In genomic region chr1:10866314-10867091, GRCh38 we compare ENCODE assay signal across 8 cellular contexts.
DNase-seq lines count a peak whose midpoint lies in the region; ATAC-seq, FAIRE-seq and TF ChIP-seq lines count a peak whose summit lies in the region.

No MANE protein-coding gene starts in this region.

- H4K91ac ChIP-seq in H9 (ENCODE audit: insufficient read length, low read depth, low read length): no peak overlapping the region

- H3T11ph ChIP-seq in H9 (ENCODE audit: low read length): no peak overlapping the region

- DNase-seq in H9: peak; percentile 68
- DNase-seq in mammary epithelial cell: no peak
- no peak for DNase-seq in lung (ENCODE audit: low spot score)
- no peak for DNase-seq in suprapubic skin (ENCODE audit: low spot score in 2 of 2)
- no peak for DNase-seq in kidney
- no peak for DNase-seq in NCI-H524 treated with DMSO at 0.1 percent for 48 hours (lab: John Stamatoyannopoulos, UW)

- peaks cover 2% of the 10 kb centered on the region; the same call in 1 of the 2 replicates for H3K27me3 ChIP-seq in H9 (ENCODE audit: insufficient read depth, low read length)
- H3K27me3 ChIP-seq in mammary epithelial cell (ENCODE audit: insufficient read depth, low read length): no peaks in the 10 kb centered on the region
- H3K27me3 ChIP-seq in lung (ENCODE audit: control insufficient read depth, insufficient read depth): no peaks in the 10 kb centered on the region
- H3K27me3 ChIP-seq in suprapubic skin: peaks cover 62% of the 10 kb centered on the region

- WGBS in H9 (ENCODE audit: extremely low coverage, insufficient read length, low lambda C conversion rate): no CpG with 5 or more reads among the region's 31 CpGs
- 39% methylated on average over 10 of the region's 31 CpGs for WGBS in mammary epithelial cell (ENCODE audit: low coverage, missing lambda C conversion rate)
- 7 to 8% methylated on average over 22 to 31 of the region's 31 CpGs for WGBS in lung, 2 donors
- WGBS in suprapubic skin: 3% methylated on average over 14 of the region's 31 CpGs

- in situ Hi-C loops in mammary epithelial cell (cut with MboI; ENCODE audit: low sequenced_read_pairs in 2 of 2): loop anchor here (10.0 to 25.0 kb wide), 3 partner anchors 179 to 354 kb away; no protein-coding TSS in a partner anchor

- peaks cover 29 to 52% of the 10 kb centered on the region in 2 experiments for H3K4me1 Mint-ChIP-seq in H9

- H3K9ac ChIP-seq in H9 (ENCODE audit: extremely low read depth, insufficient read length, low read length) (no peak overlapping the region), mammary epithelial cell (ENCODE audit: insufficient read depth, low read length) (no peak overlapping the region), kidney (ENCODE audit: low read length in 2 of 2) (no peak overlapping the region)

- TF ChIP-seq EP300 in suprapubic skin (IDR thresholded peaks at IDR 0.05): no peak

- no peak overlapping the region for H2BK15ac ChIP-seq in H9 (ENCODE audit: low read depth, low read length)

- peak overlapping the region; percentile 87 for H3K4me2 ChIP-seq in H9 (ENCODE audit: insufficient read depth, insufficient read length, low read length)
- H3K4me2 ChIP-seq in mammary epithelial cell (ENCODE audit: insufficient read depth, low read depth, low read length): peak overlapping the region; percentile 89

- no peak overlapping the region for H3K56ac ChIP-seq in H9 (ENCODE audit: insufficient read length, low read depth, low read length)

- dilution Hi-C loops in mammary epithelial cell (cut with HindIII; ENCODE audit: low sequenced_read_pairs): loop anchor here (5.0 kb wide), 1 partner anchor 101 kb away; no protein-coding TSS in a partner anchor

- CTCF ChIA-PET in mammary epithelial cell (lab: Charles Lee; ENCODE audit: low non-redundant PET): interaction anchor here (1.0 kb wide), 1 partner anchor 359 kb away, joined by 4 read pairs; no protein-coding TSS in a partner anchor

- H2BK12ac ChIP-seq in H9 (ENCODE audit: insufficient read length, low read depth, low read length): no peak overlapping the region

- peaks cover 6% of the 10 kb centered on the region for H3K23me2 ChIP-seq in H9 (ENCODE audit: insufficient read length, low read depth, low read length, poor library complexity, severe bottlenecking)

- no peaks in the 10 kb centered on the region for H3K9me3 ChIP-seq in H9 (ENCODE audit: control insufficient read depth, low read depth, low read length)
- no peaks in the 10 kb centered on the region for H3K9me3 ChIP-seq in mammary epithelial cell (replicated peaks; ENCODE audit: insufficient read depth, low read length)
- H3K9me3 ChIP-seq in lung (ENCODE audit: control insufficient read depth in 2 of 2, insufficient read depth in 1 of 2, low read length in 1 of 2): no peaks in the 10 kb centered on the region
- H3K9me3 ChIP-seq in suprapubic skin: no peaks in the 10 kb centered on the region
- H3K9me3 ChIP-seq in kidney (ENCODE audit: control insufficient read depth in 1 of 2, low read length in 2 of 2): no peaks in the 10 kb centered on the region

- ATAC-seq in SK-N-SH treated with all-trans-retinoic acid at 6 μM for 48 hours (peak; percentile 34), lung (ENCODE audit: insufficient read depth, low FRiP score) (no peak), HG02938 (IDR thresholded peaks at IDR 0.05; ENCODE audit: unreplicated experiment) (no peak)

- no peak overlapping the region for H4K5ac ChIP-seq in H9 (ENCODE audit: insufficient read length, low read depth, low read length)

- H3K79me1 ChIP-seq in H9 (ENCODE audit: insufficient read depth, low read depth, low read length, poor library complexity, severe bottlenecking): no peaks in the 10 kb centered on the region

- no peak overlapping the region for H2AFZ ChIP-seq in H9 (ENCODE audit: low read length)
- H2AFZ ChIP-seq in mammary epithelial cell (ENCODE audit: low read depth, low read length): peak overlapping the region; percentile 98

- no TSS peak for BruUV-seq in mammary epithelial cell (replicated peaks; lab: Mats Ljungman, UMichigan)

- H3K4me3 ChIP-seq in mammary epithelial cell (replicated peaks in 1 of 3; ENCODE audit: insufficient read depth in 1 of 3, low read depth in 2 of 3, low read length in 3 of 3) (peak overlapping the region in 2 of 3 experiments; percentile 47 to 49), lung (peak overlapping the region; percentile 14), suprapubic skin (peak overlapping the region; percentile 54), kidney (ENCODE audit: low read length in 2 of 2) (no peak overlapping the region)

- peak overlapping the region; percentile 74 to 88 for H3K4me3 Mint-ChIP-seq in H9

- H3K4me1 ChIP-seq in H9 (ENCODE audit: insufficient read depth, low read length) (no peaks in the 10 kb centered on the region), mammary epithelial cell (ENCODE audit: insufficient read depth, low read length) (peaks cover 10% of the 10 kb centered on the region), lung (ENCODE audit: control insufficient read depth in 2 of 2, insufficient read depth in 2 of 2, low read length in 2 of 2) (no peaks in the 10 kb centered on the region), suprapubic skin (peaks cover 18% of the 10 kb centered on the region), kidney (ENCODE audit: control insufficient read depth in 1 of 2, insufficient read depth in 1 of 2, low read depth in 1 of 2, low read length in 2 of 2) (peaks cover 4% of the 10 kb centered on the region in 2 donors)

- H3K27ac ChIP-seq in H9 (ENCODE audit: insufficient read length, low read depth, low read length) (no peak overlapping the region), mammary epithelial cell (ENCODE audit: insufficient read depth, low read depth, low read length) (no peak overlapping the region), lung (ENCODE audit: low read depth in 1 of 2, low read length in 1 of 2) (no peak overlapping the region), suprapubic skin (no peak overlapping the region), kidney (ENCODE audit: low read depth in 2 of 2, low read length in 2 of 2) (no peak overlapping the region)

- no peak overlapping the region for H2AK5ac ChIP-seq in H9 (ENCODE audit: insufficient read length, low read length)

- H3K79me2 ChIP-seq in H9 (ENCODE audit: insufficient read depth, low read length) (no peaks in the 10 kb centered on the region), mammary epithelial cell (ENCODE audit: insufficient read depth, low read length) (no peaks in the 10 kb centered on the region)

- no peak overlapping the region for H3K14ac ChIP-seq in H9 (ENCODE audit: insufficient read depth, low read length)

- H3K23ac ChIP-seq in H9 (ENCODE audit: insufficient read length, low read depth, low read length): no peak overlapping the region

- no peaks in the 10 kb centered on the region for H3K36me3 Mint-ChIP-seq in H9 (ENCODE audit: insufficient read depth in 1 of 3, low read depth in 3 of 3)

- intact Hi-C loops in mammary epithelial cell (cut with micrococcal nuclease) (loop anchor here (1.0 to 5.0 kb wide), 11 partner anchors 34 to 436 kb away; partner anchors contain the start of genes CASZ1 and CENPS), kidney (cut with DNase I) (loop anchor here (10.0 kb wide), 1 partner anchor 352 kb away; no protein-coding TSS in a partner anchor)

- no peak overlapping the region for H2BK5ac ChIP-seq in H9 (ENCODE audit: insufficient read length, low read length)

- no peaks in the 10 kb centered on the region for H4K20me1 ChIP-seq in H9 (ENCODE audit: control insufficient read depth, insufficient read depth, insufficient read length)
- H4K20me1 ChIP-seq in mammary epithelial cell (ENCODE audit: insufficient read depth, low read length): no peaks in the 10 kb centered on the region

- H2BK120ac ChIP-seq in H9 (ENCODE audit: low read depth, low read length, poor library complexity, severe bottlenecking): no peak overlapping the region

- peaks cover 69% of the 10 kb centered on the region for H3K27me3 Mint-ChIP-seq in H9 (ENCODE audit: low read depth)

- H3K18ac ChIP-seq in H9 (ENCODE audit: insufficient read length, low read depth, low read length): no peak overlapping the region

- TF ChIP-seq CTCF in H9 (conservative IDR thresholded peaks at IDR 0.05): no peak
- no peak for TF ChIP-seq CTCF in mammary epithelial cell (conservative IDR thresholded peaks at IDR 0.05 in 1 of 2, IDR thresholded peaks at IDR 0.05 in 1 of 2; ENCODE audit: extremely low read depth in 1 of 2, insufficient read depth in 1 of 2, low read depth in 1 of 2, low read length in 2 of 2)
- TF ChIP-seq CTCF in lung (IDR thresholded peaks at IDR 0.05; ENCODE audit: control extremely low read depth, extremely low read depth): no peak
- TF ChIP-seq CTCF in suprapubic skin (IDR thresholded peaks at IDR 0.05): no peak
- no peak for TF ChIP-seq CTCF in kidney (IDR thresholded peaks at IDR 0.05; ENCODE audit: borderline replicate concordance, extremely low read depth, insufficient read depth)

- no peak overlapping the region for H2BK20ac ChIP-seq in H9 (ENCODE audit: low read depth, low read length, poor library complexity, severe bottlenecking)

- no peaks in the 10 kb centered on the region for H3K36me3 ChIP-seq in mammary epithelial cell (ENCODE audit: insufficient read depth, low read length)
- H3K36me3 ChIP-seq in lung (ENCODE audit: control insufficient read depth in 2 of 2, insufficient read depth in 2 of 2, low read length in 2 of 2): no peaks in the 10 kb centered on the region
- no peaks in the 10 kb centered on the region for H3K36me3 ChIP-seq in suprapubic skin
- H3K36me3 ChIP-seq in kidney (ENCODE audit: control insufficient read depth in 1 of 2, insufficient read depth in 2 of 2, low read length in 2 of 2): no peaks in the 10 kb centered on the region

- no peak overlapping the region for H4K8ac ChIP-seq in H9 (replicated peaks; ENCODE audit: insufficient read length, low read depth, low read length)

- peak overlapping the region in 1 of 3 experiments; percentile 63; a peak in 1 of 7 replicates for H3K27ac Mint-ChIP-seq in H9

- TF ChIP-seq POLR2A in suprapubic skin (IDR thresholded peaks at IDR 0.05): no peak

- no peak overlapping the region for H3K4ac ChIP-seq in H9 (ENCODE audit: low read depth, low read length)

- FAIRE-seq in kidney (lab: Jason Lieb, UNC): no peak

- H3K9me3 Mint-ChIP-seq in H9: no peaks in the 10 kb centered on the region; a peak in 1 of 5 replicates

Comparison
In these comparisons a context has a peak if more than half of its experiments do, and no peak if none do; other contexts are left out.
1. H3K4me3 ChIP-seq: peak in mammary epithelial cell (2 of 3), lung (single experiment) and suprapubic skin (single experiment); none in kidney (0 of 2).